8 cellular contexts compared by ENCODE assay signal in genomic region chr19:54160182-54160811, GRCh38. TPM values are rescaled to one million over a fixed set of nuclear protein-coding genes. Genes with fewer than 3 reads are reported as not detected.
DNase-seq lines count a peak whose midpoint lies in the region; ATAC-seq and TF ChIP-seq lines count a peak whose summit lies in the region.

No MANE protein-coding gene starts in this region.

- no peaks in the 10 kb centered on the region for H3K9me3 Mint-ChIP-seq in CD4-positive, CD25-positive, alpha-beta regulatory T cell
- no peaks in the 10 kb centered on the region for H3K9me3 Mint-ChIP-seq in progenitor cell of endocrine pancreas (ENCODE audit: low read depth)

- peaks cover 54% of the 10 kb centered on the region for H3K4me1 ChIP-seq in CD4-positive, CD25-positive, alpha-beta regulatory T cell (ENCODE audit: control insufficient read depth, insufficient read depth, low read length, poor library complexity, severe bottlenecking)
- peaks cover 40 to 78% (median 42%) of the 10 kb centered on the region in 3 donors for H3K4me1 ChIP-seq in esophagus squamous epithelium

- ATAC-seq in CD4-positive, CD25-positive, alpha-beta regulatory T cell (ENCODE audit: low read depth in 2 of 2) = no peak
- peak; percentile 1 for ATAC-seq in GM21576 (IDR thresholded peaks at IDR 0.05; ENCODE audit: unreplicated experiment)
- no peak for ATAC-seq in HG03039 (IDR thresholded peaks at IDR 0.05; ENCODE audit: unreplicated experiment)

- TF ChIP-seq CTCF in esophagus squamous epithelium (IDR thresholded peaks at IDR 0.05) (no peak), progenitor cell of endocrine pancreas (IDR thresholded peaks at IDR 0.05; ENCODE audit: unreplicated experiment) (no peak)

- peak in 2 of 4 donors; percentile 38 to 44 for TF ChIP-seq POLR2A in esophagus squamous epithelium (IDR thresholded peaks at IDR 0.05)

- H3K4me1 Mint-ChIP-seq in CD4-positive, CD25-positive, alpha-beta regulatory T cell = peaks cover 16 to 68% (median 35%) of the 10 kb centered on the region in 4 donors
- H3K4me1 Mint-ChIP-seq in progenitor cell of endocrine pancreas (ENCODE audit: low read depth) = peaks cover 27% of the 10 kb centered on the region

- peak overlapping the region; percentile 97 to 100 (median 100) for H3K27ac Mint-ChIP-seq in CD4-positive, CD25-positive, alpha-beta regulatory T cell
- H3K27ac Mint-ChIP-seq in progenitor cell of endocrine pancreas = peak overlapping the region; percentile 98

- H3K27me3 ChIP-seq in CD4-positive, CD25-positive, alpha-beta regulatory T cell (ENCODE audit: control insufficient read depth, insufficient read depth, low read length) = no peaks in the 10 kb centered on the region
- peaks cover 0 to 11% (median 0%) of the 10 kb centered on the region in 4 donors for H3K27me3 ChIP-seq in esophagus squamous epithelium

- H3K9me3 ChIP-seq in CD4-positive, CD25-positive, alpha-beta regulatory T cell (ENCODE audit: control insufficient read depth in 2 of 2, low read length in 2 of 2) = no peaks in the 10 kb centered on the region
- H3K9me3 ChIP-seq in esophagus squamous epithelium = no peaks in the 10 kb centered on the region

- peaks cover 31% of the 10 kb centered on the region for H3K36me3 ChIP-seq in CD4-positive, CD25-positive, alpha-beta regulatory T cell (ENCODE audit: control insufficient read depth, insufficient read depth, low read length)
- H3K36me3 ChIP-seq in esophagus squamous epithelium = peaks cover 15 to 29% (median 26%) of the 10 kb centered on the region in 3 donors

- intact Hi-C loops in esophagus squamous epithelium (cut with DNase I) = loop anchor here (10.0 kb wide), 1 partner anchor 75 kb away; no protein-coding TSS in a partner anchor

- 0 to 2% methylated on average over 15 to 21 of the region's 28 CpGs for WGBS in esophagus squamous epithelium, 2 donors

- peaks cover 7% of the 10 kb centered on the region for H3K27me3 Mint-ChIP-seq in CD4-positive, CD25-positive, alpha-beta regulatory T cell
- H3K27me3 Mint-ChIP-seq in progenitor cell of endocrine pancreas = peaks cover 12% of the 10 kb centered on the region

- H3K27ac ChIP-seq in CD4-positive, CD25-positive, alpha-beta regulatory T cell (ENCODE audit: insufficient read depth, low read length, poor library complexity, severe bottlenecking) = peak overlapping the region; percentile 80
- peak overlapping the region; percentile 80 to 98 (median 92) for H3K27ac ChIP-seq in esophagus squamous epithelium

- peak overlapping the region; percentile 94 to 100 (median 99) for H3K4me3 Mint-ChIP-seq in CD4-positive, CD25-positive, alpha-beta regulatory T cell
- peak overlapping the region; percentile 99 for H3K4me3 Mint-ChIP-seq in progenitor cell of endocrine pancreas (ENCODE audit: low read depth)

- DNase-seq in CD4-positive, CD25-positive, alpha-beta regulatory T cell = no peak
- DNase-seq in SK-N-DZ (ENCODE audit: low spot score) = peak; percentile 29
- no peak for DNase-seq in esophagus squamous epithelium (lab: John Stamatoyannopoulos, UW)
- no peak for DNase-seq in progenitor cell of endocrine pancreas (ENCODE audit: low spot score, unreplicated experiment)
- DNase-seq in hepatic stellate cell (ENCODE audit: low spot score) = no peak
- no peak for DNase-seq in islet precursor cell

- H3K4me3 ChIP-seq in CD4-positive, CD25-positive, alpha-beta regulatory T cell (ENCODE audit: low read depth, low read length) = peak overlapping the region; percentile 72
- H3K4me3 ChIP-seq in esophagus squamous epithelium = peak overlapping the region; percentile 32 to 82 (median 62)

- H3K36me3 Mint-ChIP-seq in CD4-positive, CD25-positive, alpha-beta regulatory T cell = peaks cover 9% of the 10 kb centered on the region
- H3K36me3 Mint-ChIP-seq in progenitor cell of endocrine pancreas (ENCODE audit: insufficient read depth) = peaks cover 13% of the 10 kb centered on the region

RNA-seq across cellular contexts. Expression of gene LENG1, which starts 0.8 kb away (rescaled TPM):
- 9.3 TPM for total RNA-seq in CD4-positive, CD25-positive, alpha-beta regulatory T cell
- polyA plus RNA-seq in CD4-positive, CD25-positive, alpha-beta regulatory T cell = 10 to 100 TPM; 12.2 to 17.5 (median 13.8) TPM
- polyA plus RNA-seq in SK-N-DZ (2014; cell fraction: cytosol; rRNA removed) = 2.7 and 4.3 TPM in 2 replicates
- polyA plus RNA-seq in SK-N-DZ (2014; cell fraction: nucleus; rRNA removed) = 2.5 and 7.3 TPM in 2 replicates
- total RNA-seq in esophagus squamous epithelium = 1 to 10 TPM; 1.7 to 4.7 (median 4.3) TPM
- 6.8 and 7.2 TPM in 2 replicates for total RNA-seq in progenitor cell of endocrine pancreas

RNA-seq across cellular contexts. Expression of gene TMC4, which starts 12.7 kb away (rescaled TPM):
- 1.1 TPM for total RNA-seq in CD4-positive, CD25-positive, alpha-beta regulatory T cell
- under 1 TPM in 3 of 4 donors, not detected in 1; 0.42 to 0.60 (median 0.49) TPM for polyA plus RNA-seq in CD4-positive, CD25-positive, alpha-beta regulatory T cell
- not detected in 2 replicates for polyA plus RNA-seq in SK-N-DZ (2014; cell fraction: cytosol; rRNA removed)
- not detected in 2 replicates for polyA plus RNA-seq in SK-N-DZ (2014; cell fraction: nucleus; rRNA removed)
- total RNA-seq in esophagus squamous epithelium (10 to 100 TPM in 3 of 4 donors, 1 to 10 TPM in 1; 4.0 to 45.6 (median 17.5) TPM), progenitor cell of endocrine pancreas (119 and 125 TPM in 2 replicates)

RNA-seq across cellular contexts. Expression of gene CNOT3, which starts 22.7 kb away (rescaled TPM):
- total RNA-seq in CD4-positive, CD25-positive, alpha-beta regulatory T cell = 56.9 TPM
- polyA plus RNA-seq in CD4-positive, CD25-positive, alpha-beta regulatory T cell = 1 to 10 TPM; 3.9 to 6.6 (median 5.9) TPM
- 7.1 and 7.9 TPM in 2 replicates for polyA plus RNA-seq in SK-N-DZ (2014; cell fraction: cytosol; rRNA removed)
- 6.6 and 21.2 TPM in 2 replicates for polyA plus RNA-seq in SK-N-DZ (2014; cell fraction: nucleus; rRNA removed)
- total RNA-seq in esophagus squamous epithelium (10 to 100 TPM; 18.0 to 27.9 (median 18.7) TPM), progenitor cell of endocrine pancreas (75.4 and 77.3 TPM in 2 replicates)

RNA-seq across cellular contexts. Expression of gene MBOAT7, which starts 29.1 kb away (rescaled TPM):
- 25.8 TPM for total RNA-seq in CD4-positive, CD25-positive, alpha-beta regulatory T cell
- 10 to 100 TPM; 10.8 to 17.2 (median 15.0) TPM for polyA plus RNA-seq in CD4-positive, CD25-positive, alpha-beta regulatory T cell
- 33.2 and 61.2 TPM in 2 replicates for polyA plus RNA-seq in SK-N-DZ (2014; cell fraction: cytosol; rRNA removed)
- polyA plus RNA-seq in SK-N-DZ (2014; cell fraction: nucleus; rRNA removed) = 35.2 and 35.3 TPM in 2 replicates
- 10 to 100 TPM; 32.2 to 56.2 (median 40.8) TPM for total RNA-seq in esophagus squamous epithelium
- total RNA-seq in progenitor cell of endocrine pancreas = 91.5 and 99.1 TPM in 2 replicates

RNA-seq across cellular contexts. Expression of gene TSEN34, which starts 30.8 kb away (rescaled TPM):
- 10.1 TPM for total RNA-seq in CD4-positive, CD25-positive, alpha-beta regulatory T cell
- 10 to 100 TPM; 36.6 to 55.5 (median 49.7) TPM for polyA plus RNA-seq in CD4-positive, CD25-positive, alpha-beta regulatory T cell
- polyA plus RNA-seq in SK-N-DZ (2014; cell fraction: cytosol; rRNA removed) = 89.5 and 92.5 TPM in 2 replicates
- 52.2 and 65.4 TPM in 2 replicates for polyA plus RNA-seq in SK-N-DZ (2014; cell fraction: nucleus; rRNA removed)
- total RNA-seq in esophagus squamous epithelium (10 to 100 TPM; 56.1 to 70.9 (median 64.4) TPM), progenitor cell of endocrine pancreas (38.6 and 39.7 TPM in 2 replicates)
